ENCODE assay signal across 8 cellular contexts in genomic region chr5:159330131-159330530, GRCh38. TPM values are rescaled to one million over a fixed set of nuclear protein-coding genes. Genes with fewer than 3 reads are reported as not detected.
A peak's percentile ranks its signal among the peaks of the same experiment; 100 is the strongest.
DNase-seq lines count a peak whose midpoint lies in the region; ATAC-seq, FAIRE-seq and TF ChIP-seq lines count a peak whose summit lies in the region.

Gene IL12B, minus strand, starts transcription at chr5:159330487. Its CDS starts 3,705 bp downstream, at chr5:159326782.

- no peak for DNase-seq in A549 (ENCODE audit: low read depth in 1 of 2, low spot score in 1 of 2)
- peak; percentile 26 for DNase-seq in H54 (ENCODE audit: insufficient read length, low spot score)
- DNase-seq in activated naive CD8-positive, alpha-beta T cell treated with anti-CD3 and anti-CD28 coated beads for 36 hours = no peak
- DNase-seq in kidney glomerular epithelial cell (lab: John Stamatoyannopoulos, UW) = peak; percentile 10
- DNase-seq in lower leg skin (ENCODE audit: low spot score in 2 of 2) = no peak
- no peak for DNase-seq in central memory CD4-positive, alpha-beta T cell
- DNase-seq in MV-4-11 (lab: John Stamatoyannopoulos, UW) = no peak
- no peak for DNase-seq in NOMO-1 treated with DMSO at 0.1 percent for 48 hours (lab: John Stamatoyannopoulos, UW; ENCODE audit: unreplicated experiment)

- intact Hi-C loops in lower leg skin (cut with DNase I; ENCODE audit: low total_unique reads) = no loop called here

- TF ChIP-seq POLR2A in A549 (IDR thresholded peaks at IDR 0.05; ENCODE audit: low read length) (no peak), H54 (IDR thresholded peaks at IDR 0.05; ENCODE audit: low read depth, low read length) (no peak), lower leg skin (IDR thresholded peaks at IDR 0.05) (no peak)

- no peak within 1 kb of the TSS for H3K27ac Mint-ChIP-seq in activated naive CD8-positive, alpha-beta T cell treated with anti-CD3 and anti-CD28 coated beads for 36 hours

- peak within 1 kb of the TSS; percentile 43 for H3K4me3 Mint-ChIP-seq in activated naive CD8-positive, alpha-beta T cell treated with anti-CD3 and anti-CD28 coated beads for 36 hours

- no peaks in the 10 kb centered on the region for H3K9me3 Mint-ChIP-seq in activated naive CD8-positive, alpha-beta T cell treated with anti-CD3 and anti-CD28 coated beads for 36 hours

- 21% methylated on average over 3 of the region's 3 CpGs for WGBS in A549 (ENCODE audit: missing lambda C conversion rate)
- WGBS in lower leg skin, 2 donors = 24 to 35% methylated on average over 3 of the region's 3 CpGs

- H3K9me3 ChIP-seq in A549 = no peaks in the 10 kb centered on the region

- H3K4me1 ChIP-seq in A549 = peaks cover 17% of the 10 kb centered on the region; the same call in 2 of the 3 replicates

- no peak for TF ChIP-seq RAD21 in A549 (conservative IDR thresholded peaks at IDR 0.05 in 1 of 2, IDR thresholded peaks at IDR 0.05 in 1 of 2)

- no peak for FAIRE-seq in A549 (lab: Jason Lieb, UNC)
- no peak for FAIRE-seq in H54 (lab: Jason Lieb, UNC)

- peak within 1 kb of the TSS; percentile 88 to 96 for H3K27ac ChIP-seq in A549

- peak within 1 kb of the TSS; percentile 79 for H3K4me2 ChIP-seq in A549

- ATAC-seq in A549 = no peak

- TF ChIP-seq EP300 in A549 (IDR thresholded peaks at IDR 0.05) = no peak

- H3K4me1 Mint-ChIP-seq in activated naive CD8-positive, alpha-beta T cell treated with anti-CD3 and anti-CD28 coated beads for 36 hours = peaks cover 12% of the 10 kb centered on the region

- H3K4me3 ChIP-seq in A549 = peak within 1 kb of the TSS; percentile 53
- no peak within 1 kb of the TSS for H3K4me3 ChIP-seq in lower leg skin (ENCODE audit: low read depth, poor library complexity, severe bottlenecking)

- POLR2A ChIA-PET in A549 (lab: Yijun Ruan, JAX) = no interaction called here

- CTCF ChIA-PET in A549 (lab: Yijun Ruan, JAX) = interaction anchor here (0.6 to 2.4 kb wide), 2 partner anchors 13 to 605 kb away, joined by 3 to 9 read pairs; no protein-coding TSS in a partner anchor

- TF ChIP-seq CTCF in A549 (IDR thresholded peaks at IDR 0.05) = no peak
- TF ChIP-seq CTCF in lower leg skin (IDR thresholded peaks at IDR 0.05) = no peak

- no peaks in the 10 kb centered on the region for H3K36me3 Mint-ChIP-seq in activated naive CD8-positive, alpha-beta T cell treated with anti-CD3 and anti-CD28 coated beads for 36 hours

- H3K27me3 Mint-ChIP-seq in activated naive CD8-positive, alpha-beta T cell treated with anti-CD3 and anti-CD28 coated beads for 36 hours = peaks cover 7% of the 10 kb centered on the region

TF ChIP-seq in A549, 52 proteins besides CTCF, POLR2A, EP300 and RAD21:
- TF ChIP-seq POLR2AphosphoS2 (conservative IDR thresholded peaks at IDR 0.05; ENCODE audit: low read length) (no peak), CEBPB (IDR thresholded peaks at IDR 0.05) (no peak), JUNB (IDR thresholded peaks at IDR 0.05) (no peak), EHMT2 (IDR thresholded peaks at IDR 0.05; ENCODE audit: low read depth) (no peak), RCOR1 (IDR thresholded peaks at IDR 0.05; ENCODE audit: low read depth, low read length) (no peak), FOSL2 (IDR thresholded peaks at IDR 0.05) (no peak), FOSL2 (CRISPR knock-in tag; IDR thresholded peaks at IDR 0.05) (0 out of 2 replicates have a peak, but pooled peaks have one; percentile 8), KDM1A (IDR thresholded peaks at IDR 0.05; ENCODE audit: low read depth) (no peak)
TF ChIP-seq in A549: peak in this region for 1.

RNA-seq across cellular contexts. Expression of gene IL12B, which starts in this region (rescaled TPM):
- polyA plus RNA-seq in A549 (2011; rRNA removed) (0.05 and 0.09 TPM in 2 replicates), A549 (2017; fragmentation: RNase III; extraction: RNeasy Plus Mini Kit Qiagen cat#74134 plus additional on column Dnase treatment) (0.05 to 0.08 TPM (median 0.05 TPM) in 3 replicates)
- polyA plus RNA-seq in A549 (2012; cell fraction: cytosol; rRNA removed) = 0.03 TPM in 1 of 2 replicates, not detected in the other
- polyA plus RNA-seq in A549 (2012; cell fraction: nucleus; rRNA removed) = 0.02 and 0.04 TPM in 2 replicates
- polyA minus RNA-seq in A549 (2011; rRNA and poly(A)+ RNA removed) = not detected in 2 replicates
- not detected for total RNA-seq in activated naive CD8-positive, alpha-beta T cell treated with anti-CD3 and anti-CD28 coated beads for 36 hours
- total RNA-seq in lower leg skin = not detected

Comparison
In these comparisons a context has a peak if more than half of its experiments do, and no peak if none do; other contexts are left out.
1. DNase-seq: peak in H54 (single experiment) and kidney glomerular epithelial cell (single experiment); none in A549 (0 of 2), activated naive CD8-positive, alpha-beta T cell treated with anti-CD3 and anti-CD28 coated beads for 36 hours (single experiment), lower leg skin (0 of 2), central memory CD4-positive, alpha-beta T cell (single experiment), MV-4-11 (single experiment) and NOMO-1 treated with DMSO at 0.1 percent for 48 hours (single experiment).